1 cellular context compared by ENCODE assay signal in the genomic region with DNA sequence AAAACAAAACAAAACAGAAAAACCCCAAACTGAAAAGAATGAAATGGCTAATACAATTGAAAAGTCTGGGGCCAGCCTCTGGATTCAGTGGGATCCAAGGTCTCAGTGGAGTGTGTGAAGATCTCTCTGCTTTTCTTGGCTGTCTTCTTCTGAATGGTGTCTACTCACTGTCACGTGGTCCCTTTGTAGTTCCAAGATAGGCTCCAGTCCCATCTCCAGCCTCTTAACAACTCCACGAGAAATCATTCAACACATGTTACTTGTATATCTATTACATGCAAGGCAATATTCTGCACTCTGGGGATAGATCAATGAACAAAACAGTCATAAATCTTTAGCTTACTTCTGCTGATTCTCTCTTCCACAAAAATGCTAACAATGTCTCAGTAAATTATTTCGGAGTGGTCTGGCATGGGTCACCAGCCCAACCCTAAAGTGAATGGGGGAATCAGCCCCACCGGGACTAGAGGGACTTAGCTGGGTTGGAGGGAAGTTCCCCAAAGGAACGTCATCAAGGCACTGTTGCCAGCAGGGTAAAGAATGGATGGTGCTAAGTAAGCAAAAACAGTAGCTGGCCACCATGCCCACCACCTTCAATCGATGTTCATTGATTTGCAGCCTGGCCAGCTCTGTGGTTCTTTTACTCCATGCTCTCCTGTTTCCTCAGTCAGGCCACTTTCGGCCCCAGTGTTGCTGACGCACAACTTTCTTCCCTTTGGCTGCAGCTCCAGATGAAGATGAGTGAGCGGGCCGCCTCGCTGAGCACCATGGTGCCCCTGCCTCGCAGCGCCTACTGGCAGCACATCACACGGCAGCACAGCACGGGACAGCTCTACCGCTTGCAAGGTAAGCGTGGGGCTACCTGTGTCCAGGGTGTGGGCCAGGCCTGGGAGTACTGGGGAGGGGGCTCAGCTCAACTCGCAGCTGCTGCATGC.
TF ChIP-seq lines count a peak whose summit lies in the region.

No MANE protein-coding gene starts in this region.

TF ChIP-seq in H1, 55 proteins besides CTCF, POLR2A, EP300 and RAD21:
- TF ChIP-seq RNF2 (IDR thresholded peaks at IDR 0.05; ENCODE audit: borderline replicate concordance, low read depth, low read length, missing control alignments, poor library complexity, severe bottlenecking): no peak
